ENCODE assay signal across 2 cellular contexts in the genomic region with DNA sequence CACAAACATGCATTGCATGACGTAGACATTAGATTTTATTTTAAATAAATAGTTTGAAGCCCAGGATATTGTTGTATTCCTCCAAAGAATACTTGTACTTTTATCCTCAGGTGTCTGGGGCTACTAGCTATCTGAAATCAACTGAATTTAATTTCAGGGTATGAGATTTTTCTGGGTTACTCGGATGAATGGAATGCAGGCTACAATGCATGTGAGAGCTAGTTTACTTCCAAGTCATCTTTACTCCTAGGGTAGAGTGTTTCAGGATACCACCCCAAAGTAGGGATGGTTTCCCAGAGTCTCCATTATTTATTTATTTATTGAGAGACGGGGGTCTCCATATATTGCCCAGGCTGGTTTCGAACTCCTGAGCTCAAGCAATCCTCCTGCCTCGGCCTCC.
TF ChIP-seq lines count a peak whose summit lies in the region.

No MANE protein-coding gene starts in this region.

TF ChIP-seq in IMR-90, 13 proteins besides CTCF, POLR2A, EP300 and RAD21 (continued from another document):
- no peak for TF ChIP-seq RCOR1 (IDR thresholded peaks at IDR 0.05; ENCODE audit: insufficient replicate concordance, low read length)
- TF ChIP-seq, protein P1, sequence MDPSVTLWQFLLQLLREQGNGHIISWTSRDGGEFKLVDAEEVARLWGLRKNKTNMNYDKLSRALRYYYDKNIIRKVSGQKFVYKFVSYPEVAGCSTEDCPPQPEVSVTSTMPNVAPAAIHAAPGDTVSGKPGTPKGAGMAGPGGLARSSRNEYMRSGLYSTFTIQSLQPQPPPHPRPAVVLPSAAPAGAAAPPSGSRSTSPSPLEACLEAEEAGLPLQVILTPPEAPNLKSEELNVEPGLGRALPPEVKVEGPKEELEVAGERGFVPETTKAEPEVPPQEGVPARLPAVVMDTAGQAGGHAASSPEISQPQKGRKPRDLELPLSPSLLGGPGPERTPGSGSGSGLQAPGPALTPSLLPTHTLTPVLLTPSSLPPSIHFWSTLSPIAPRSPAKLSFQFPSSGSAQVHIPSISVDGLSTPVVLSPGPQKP (IDR thresholded peaks at IDR 0.05; ENCODE audit: borderline replicate concordance, low read depth, low read length): no peak
- TF ChIP-seq, protein P2, sequence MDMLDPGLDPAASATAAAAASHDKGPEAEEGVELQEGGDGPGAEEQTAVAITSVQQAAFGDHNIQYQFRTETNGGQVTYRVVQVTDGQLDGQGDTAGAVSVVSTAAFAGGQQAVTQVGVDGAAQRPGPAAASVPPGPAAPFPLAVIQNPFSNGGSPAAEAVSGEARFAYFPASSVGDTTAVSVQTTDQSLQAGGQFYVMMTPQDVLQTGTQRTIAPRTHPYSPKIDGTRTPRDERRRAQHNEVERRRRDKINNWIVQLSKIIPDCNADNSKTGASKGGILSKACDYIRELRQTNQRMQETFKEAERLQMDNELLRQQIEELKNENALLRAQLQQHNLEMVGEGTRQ (IDR thresholded peaks at IDR 0.05; ENCODE audit: low read depth, low read length): no peak

TF ChIP-seq in SK-N-SH treated with all-trans-retinoic acid at 6 μM for 48 hours, 23 proteins besides CTCF, POLR2A, EP300 and RAD21 (continued from another document):
- TF ChIP-seq, protein P3, sequence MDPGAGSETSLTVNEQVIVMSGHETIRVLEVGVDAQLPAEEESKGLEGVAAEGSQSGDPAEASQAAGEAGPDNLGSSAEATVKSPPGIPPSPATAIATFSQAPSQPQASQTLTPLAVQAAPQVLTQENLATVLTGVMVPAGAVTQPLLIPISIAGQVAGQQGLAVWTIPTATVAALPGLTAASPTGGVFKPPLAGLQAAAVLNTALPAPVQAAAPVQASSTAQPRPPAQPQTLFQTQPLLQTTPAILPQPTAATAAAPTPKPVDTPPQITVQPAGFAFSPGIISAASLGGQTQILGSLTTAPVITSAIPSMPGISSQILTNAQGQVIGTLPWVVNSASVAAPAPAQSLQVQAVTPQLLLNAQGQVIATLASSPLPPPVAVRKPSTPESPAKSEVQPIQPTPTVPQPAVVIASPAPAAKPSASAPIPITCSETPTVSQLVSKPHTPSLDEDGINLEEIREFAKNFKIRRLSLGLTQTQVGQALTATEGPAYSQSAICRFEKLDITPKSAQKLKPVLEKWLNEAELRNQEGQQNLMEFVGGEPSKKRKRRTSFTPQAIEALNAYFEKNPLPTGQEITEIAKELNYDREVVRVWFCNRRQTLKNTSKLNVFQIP (CRISPR knock-in tag; IDR thresholded peaks at IDR 0.05; ENCODE audit: borderline replicate concordance, low read depth): no peak
- TF ChIP-seq BACH2 (CRISPR knock-in tag; IDR thresholded peaks at IDR 0.05; ENCODE audit: borderline replicate concordance) (no peak), GLIS3 (CRISPR knock-in tag; IDR thresholded peaks at IDR 0.05) (no peak), TCF4 (CRISPR knock-in tag; IDR thresholded peaks at IDR 0.05; ENCODE audit: borderline replicate concordance) (no peak), OSR1 (CRISPR knock-in tag; IDR thresholded peaks at IDR 0.05) (no peak)
- TF ChIP-seq, protein P4, sequence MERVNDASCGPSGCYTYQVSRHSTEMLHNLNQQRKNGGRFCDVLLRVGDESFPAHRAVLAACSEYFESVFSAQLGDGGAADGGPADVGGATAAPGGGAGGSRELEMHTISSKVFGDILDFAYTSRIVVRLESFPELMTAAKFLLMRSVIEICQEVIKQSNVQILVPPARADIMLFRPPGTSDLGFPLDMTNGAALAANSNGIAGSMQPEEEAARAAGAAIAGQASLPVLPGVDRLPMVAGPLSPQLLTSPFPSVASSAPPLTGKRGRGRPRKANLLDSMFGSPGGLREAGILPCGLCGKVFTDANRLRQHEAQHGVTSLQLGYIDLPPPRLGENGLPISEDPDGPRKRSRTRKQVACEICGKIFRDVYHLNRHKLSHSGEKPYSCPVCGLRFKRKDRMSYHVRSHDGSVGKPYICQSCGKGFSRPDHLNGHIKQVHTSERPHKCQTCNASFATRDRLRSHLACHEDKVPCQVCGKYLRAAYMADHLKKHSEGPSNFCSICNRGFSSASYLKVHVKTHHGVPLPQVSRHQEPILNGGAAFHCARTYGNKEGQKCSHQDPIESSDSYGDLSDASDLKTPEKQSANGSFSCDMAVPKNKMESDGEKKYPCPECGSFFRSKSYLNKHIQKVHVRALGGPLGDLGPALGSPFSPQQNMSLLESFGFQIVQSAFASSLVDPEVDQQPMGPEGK (CRISPR knock-in tag; IDR thresholded peaks at IDR 0.05; ENCODE audit: borderline replicate concordance): no peak
